17 cellular contexts compared by ENCODE assay signal in the genomic region with DNA sequence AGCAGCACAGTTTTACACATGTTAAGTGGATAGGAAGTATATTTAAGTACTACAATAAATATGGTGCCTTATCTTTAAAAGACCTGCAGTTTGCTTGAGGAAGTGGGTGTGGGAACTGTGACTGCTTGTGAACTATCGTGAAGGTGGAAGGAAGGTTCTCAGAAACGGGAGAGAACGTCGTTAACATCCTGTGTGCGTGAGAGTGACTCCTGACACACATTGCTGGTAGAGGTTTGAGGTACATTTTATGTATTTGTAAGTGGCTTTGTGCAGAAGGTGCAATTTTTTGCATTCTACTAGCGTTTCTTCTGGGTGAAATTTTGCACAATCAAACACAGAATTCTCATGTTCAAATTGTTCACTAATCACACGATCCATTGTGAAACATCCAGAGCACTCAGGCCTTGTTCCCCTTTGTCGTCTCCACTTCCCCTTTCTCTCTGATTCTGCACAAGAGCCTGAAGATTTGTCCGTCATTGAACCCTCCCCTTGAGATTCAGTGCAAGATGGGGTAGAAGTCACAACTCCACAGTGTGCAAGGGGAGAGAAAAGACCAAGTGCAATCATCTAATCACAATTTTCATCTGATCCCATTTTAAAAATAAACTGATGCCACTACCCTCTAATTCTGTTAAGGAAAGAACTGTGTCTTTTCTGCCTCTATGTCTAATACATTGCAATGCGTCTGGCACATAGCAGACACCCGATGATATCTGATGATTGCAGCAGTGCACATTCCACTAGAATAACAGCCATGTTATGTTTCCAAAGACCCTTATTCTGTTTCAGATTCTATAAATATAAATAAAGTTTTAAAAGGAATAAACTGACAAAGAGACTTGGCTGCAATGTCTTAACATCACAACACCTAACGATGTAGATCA.
A peak's percentile ranks its signal among the peaks of the same experiment; 100 is the strongest.
DNase-seq lines count a peak whose midpoint lies in the region; ATAC-seq, FAIRE-seq and TF ChIP-seq lines count a peak whose summit lies in the region.
"Had no signal": no experiment of that assay in that cellular context is flagged by ENCODE, and none has a peak within 500 bp of the region (broad histone marks: within the 10 kb centered on the region; RNA-seq: fewer than 3 reads in every experiment).

No MANE protein-coding gene starts in this region.

- TF ChIP-seq RAD21 in GM12878 (IDR thresholded peaks at IDR 0.05; ENCODE audit: insufficient read depth, low read depth, low read length) = no peak

- in situ Hi-C loops in GM12878 (cut with MboI) = no loop called here

- H2AFZ ChIP-seq in GM12878 (ENCODE audit: control insufficient read depth, low read depth, low read length) (no peak overlapping the region), Karpas-422 (ENCODE audit: low read length) (no peak overlapping the region)

- no peaks in the 10 kb centered on the region for H3K27me3 Mint-ChIP-seq in activated T-cell treated with anti-CD3 and anti-CD28 coated beads, Interleukin-2, amount 50 U/mL, for 72 hours (ENCODE audit: low read depth)
- H3K27me3 Mint-ChIP-seq: CD8-positive, alpha-beta memory T cell; T-helper 17 cell had no signal

- no peaks in the 10 kb centered on the region; the same call in 2 of the 3 replicates for H3K9me3 ChIP-seq in GM12878 (replicated peaks; ENCODE audit: control insufficient read depth, insufficient read depth, low read length)
- peaks cover 4% of the 10 kb centered on the region; the same call in 1 of the 2 replicates for H3K9me3 ChIP-seq in Karpas-422 (ENCODE audit: low read length)
- no peaks in the 10 kb centered on the region for H3K9me3 ChIP-seq in thyroid gland
- H3K9me3 ChIP-seq: A549, colonic mucosa, Peyer's patch had no signal

- no peaks in the 10 kb centered on the region for H3K36me3 Mint-ChIP-seq in activated T-cell treated with anti-CD3 and anti-CD28 coated beads, Interleukin-2, amount 50 U/mL, for 72 hours (ENCODE audit: insufficient read depth in 2 of 2)
- H3K36me3 Mint-ChIP-seq: CD8-positive, alpha-beta memory T cell had no signal

- H3K4me3 ChIP-seq in GM12878 (no peak overlapping the region), Karpas-422 (ENCODE audit: low read length) (no peak overlapping the region), thyroid gland (replicated peaks in 1 of 3) (no peak overlapping the region)
- H3K4me3 ChIP-seq: A549, colonic mucosa, Peyer's patch had no signal

- no peaks in the 10 kb centered on the region for H3K79me2 ChIP-seq in GM12878 (ENCODE audit: control insufficient read depth, insufficient read depth, low read length)
- H3K79me2 ChIP-seq in Karpas-422 (ENCODE audit: low read length) = no peaks in the 10 kb centered on the region

- peak overlapping the region in 1 of 2 donors; percentile 7 for H3K4me3 Mint-ChIP-seq in activated T-cell treated with anti-CD3 and anti-CD28 coated beads, Interleukin-2, amount 50 U/mL, for 72 hours
- H3K4me3 Mint-ChIP-seq: HFFc6, T-helper 17 cell had no signal

- H3K9me3 Mint-ChIP-seq in activated T-cell treated with anti-CD3 and anti-CD28 coated beads, Interleukin-2, amount 50 U/mL, for 72 hours = peaks cover 2 to 3% of the 10 kb centered on the region in 2 donors

- intact Hi-C loops in GM12878 (cut with micrococcal nuclease; ENCODE audit: unreplicated experiment) = no loop called here
- intact Hi-C loops in thyroid gland (cut with DNase I) = no loop called here

- ATAC-seq in activated T-cell treated with anti-CD3 and anti-CD28 coated beads, Interleukin-2, amount 50 U/mL, for 72 hours (replicated peaks in 1 of 2) = peak; percentile 21 to 36
- ATAC-seq in GM12878 = 0 out of 3 replicates have a peak, but pooled peaks have one; percentile 24
- ATAC-seq: A549, T-helper 17 cell had no signal

- 15% methylated on average over 12 of the region's 12 CpGs for WGBS in GM12878 (ENCODE audit: insufficient coverage, insufficient replicate concordance, low lambda C conversion rate, missing lambda C conversion rate)
- WGBS in thyroid gland, 2 donors = 84 to 85% methylated on average over 12 of the region's 12 CpGs

- POLR2A ChIA-PET in GM12878 (lab: Charles Lee) = no interaction called here

- no peaks in the 10 kb centered on the region for H3K9me2 ChIP-seq in Karpas-422 (replicated peaks; ENCODE audit: insufficient read depth, low read length)

- TF ChIP-seq EP300 in GM12878 (IDR thresholded peaks at IDR 0.05; ENCODE audit: borderline replicate concordance in 1 of 2, control insufficient read depth in 1 of 2, low read depth in 2 of 2, low read length in 2 of 2) = no peak

- H3K4me2 ChIP-seq in GM12878 (ENCODE audit: control insufficient read depth, insufficient read depth) (no peak overlapping the region), Karpas-422 (ENCODE audit: low read depth, low read length, poor library complexity, severe bottlenecking) (no peak overlapping the region)
- H3K4me2 ChIP-seq: A549 had no signal

- BruUV-seq in GM12878 (replicated peaks; lab: Mats Ljungman, UMichigan) = no TSS peak

- H4K20me1 ChIP-seq in GM12878 (ENCODE audit: control insufficient read depth, insufficient read depth) (no peaks in the 10 kb centered on the region), Karpas-422 (ENCODE audit: insufficient read depth, low read depth, low read length) (no peaks in the 10 kb centered on the region)

- H3K9ac ChIP-seq in GM12878 (ENCODE audit: control insufficient read depth, insufficient read depth, low read length) (no peak overlapping the region), Karpas-422 (ENCODE audit: low read length) (no peak overlapping the region)

- TF ChIP-seq POLR2A in GM12878 (IDR thresholded peaks at IDR 0.05; ENCODE audit: low read depth, low read length) (no peak), thyroid gland (IDR thresholded peaks at IDR 0.05) (no peak)

- H3K27ac ChIP-seq in GM12878 (ENCODE audit: control insufficient read depth, insufficient read depth) (no peak overlapping the region), Karpas-422 (ENCODE audit: low read length) (no peak overlapping the region), thyroid gland (no peak overlapping the region)
- H3K27ac ChIP-seq: A549, colonic mucosa, epithelial cell of prostate, Peyer's patch had no signal

- H3K4me1 ChIP-seq in GM12878 (ENCODE audit: control insufficient read depth, insufficient read depth, low read length) = no peaks in the 10 kb centered on the region
- H3K4me1 ChIP-seq in Karpas-422 (ENCODE audit: low read length) = no peaks in the 10 kb centered on the region
- H3K4me1 ChIP-seq in thyroid gland = peaks cover 0 to 1% of the 10 kb centered on the region in 2 donors
- H3K4me1 ChIP-seq: A549, colonic mucosa, Peyer's patch had no signal

- no peaks in the 10 kb centered on the region for H3K36me3 ChIP-seq in GM12878 (ENCODE audit: control insufficient read depth in 2 of 2, insufficient read depth in 2 of 2, low read length in 1 of 2)
- H3K36me3 ChIP-seq in Karpas-422 (ENCODE audit: insufficient read depth, low read length) = no peaks in the 10 kb centered on the region
- no peaks in the 10 kb centered on the region for H3K36me3 ChIP-seq in thyroid gland
- H3K36me3 ChIP-seq: colonic mucosa, Peyer's patch had no signal

- TF ChIP-seq CTCF in GM12878 (IDR thresholded peaks at IDR 0.05 in 2 of 3, conservative IDR thresholded peaks at IDR 0.05 in 1 of 3; ENCODE audit: control insufficient read depth in 2 of 3, extremely low read depth in 1 of 3, insufficient read depth in 1 of 3, low read depth in 3 of 3, low read length in 3 of 3) (no peak), thyroid gland (IDR thresholded peaks at IDR 0.05) (no peak)

- H3K4me1 Mint-ChIP-seq in activated T-cell treated with anti-CD3 and anti-CD28 coated beads, Interleukin-2, amount 50 U/mL, for 72 hours (ENCODE audit: low read depth) = peaks cover 13% of the 10 kb centered on the region
- H3K4me1 Mint-ChIP-seq: T-helper 17 cell had no signal

- DNase-seq in activated T-cell treated with anti-CD3 and anti-CD28 coated beads, Interleukin-2, amount 50 U/mL, for 72 hours = no peak
- no peak for DNase-seq in activated T-cell treated with anti-CD3 and anti-CD28 coated beads for 4 hours
- peak; percentile 93 for DNase-seq in NOMO-1 treated with DMSO at 0.1 percent for 48 hours (lab: John Stamatoyannopoulos, UW; ENCODE audit: unreplicated experiment)
- DNase-seq in GM12878 (ENCODE audit: low read depth, low spot score) = no peak
- peak; percentile 65 for DNase-seq in pons (ENCODE audit: low spot score)
- DNase-seq in Karpas-422 = no peak
- DNase-seq in GM19240 (ENCODE audit: insufficient read length, low spot score) = no peak
- DNase-seq in thyroid gland = no peak
- DNase-seq: activated CD4-positive, alpha-beta T cell treated with anti-CD3 and anti-CD28 coated beads, Interleukin-2, amount 50 U/mL, for 4 hours; colonic mucosa; HFFc6; NCI-H187; Peyer's patch; T-helper 17 cell had no signal

- H3K27ac Mint-ChIP-seq in activated T-cell treated with anti-CD3 and anti-CD28 coated beads, Interleukin-2, amount 50 U/mL, for 72 hours = no peak overlapping the region
- H3K27ac Mint-ChIP-seq: HFFc6, T-helper 17 cell had no signal

- H3K27me3 ChIP-seq in GM12878 (replicated peaks in 1 of 2; ENCODE audit: control insufficient read depth in 2 of 2, insufficient read depth in 2 of 2, low read length in 1 of 2) (no peaks in the 10 kb centered on the region), Karpas-422 (ENCODE audit: low read length) (no peaks in the 10 kb centered on the region), thyroid gland (no peaks in the 10 kb centered on the region)
- H3K27me3 ChIP-seq: colonic mucosa, Peyer's patch had no signal

- no peak for FAIRE-seq in GM12878 (lab: Jason Lieb, UNC)
- FAIRE-seq: A549 had no signal

- CTCF ChIA-PET in GM12878 (lab: Yijun Ruan, JAX) = no interaction called here

- RAD21 ChIA-PET in GM12878 (lab: Charles Lee; ENCODE audit: unreplicated experiment) = no interaction called here

- SMC1A ChIA-PET in GM12878 (lab: Charles Lee; ENCODE audit: uncharacterized antibody, unreplicated experiment) = interaction anchor here (0.5 to 0.6 kb wide), 2 partner anchors 8 to 542 kb away, joined by 3 to 4 read pairs; no protein-coding TSS in a partner anchor

TF ChIP-seq in GM12878, 131 proteins besides CTCF, POLR2A, EP300 and RAD21:
- TF ChIP-seq SPI1 (IDR thresholded peaks at IDR 0.05; ENCODE audit: borderline replicate concordance, insufficient read depth, low read depth, low read length) (peak; percentile 63; the same call in 1 of the 2 replicates), ZNF274 (IDR thresholded peaks at IDR 0.05; ENCODE audit: insufficient read depth, insufficient read length) (no peak)

Comparison
In these comparisons a context has a peak if more than half of its experiments do, and no peak if none do; other contexts are left out.
1. DNase-seq: peak in NOMO-1 treated with DMSO at 0.1 percent for 48 hours (single experiment) and pons (single experiment); none in activated T-cell treated with anti-CD3 and anti-CD28 coated beads, Interleukin-2, amount 50 U/mL, for 72 hours (0 of 2), activated T-cell treated with anti-CD3 and anti-CD28 coated beads for 4 hours (single experiment), GM12878 (single experiment), Karpas-422 (single experiment), GM19240 (single experiment) and thyroid gland (0 of 2).